ENCODE assay signal across 8 cellular contexts in genomic region chr20:8213831-8214587, GRCh38.
DNase-seq lines count a peak whose midpoint lies in the region; ATAC-seq, FAIRE-seq and TF ChIP-seq lines count a peak whose summit lies in the region.

No MANE protein-coding gene starts in this region.

- H3K4me3 ChIP-seq in kidney (ENCODE audit: low read length in 2 of 2): peak overlapping the region in 1 of 2 donors; percentile 43

- peak; percentile 62 for FAIRE-seq in GM12891 (lab: Jason Lieb, UNC)
- no peak for FAIRE-seq in kidney (lab: Jason Lieb, UNC)

- no peak for TF ChIP-seq CTCF in kidney (IDR thresholded peaks at IDR 0.05; ENCODE audit: borderline replicate concordance, extremely low read depth, insufficient read depth)

- ATAC-seq in GM21360 (IDR thresholded peaks at IDR 0.05; ENCODE audit: unreplicated experiment) (peak; percentile 78), HG03457 (IDR thresholded peaks at IDR 0.05; ENCODE audit: unreplicated experiment) (peak; percentile 93)

- DNase-seq in GM12891 (ENCODE audit: insufficient read length, low spot score): no peak
- DNase-seq in kidney: no peak
- no peak for DNase-seq in foreskin melanocyte
- no peak for DNase-seq in G401 (ENCODE audit: low spot score)
- no peak for DNase-seq in NCI-H510A (lab: John Stamatoyannopoulos, UW)
- no peak for DNase-seq in globus pallidus (ENCODE audit: low spot score)

- in situ Hi-C loops in G401 (cut with HindIII; ENCODE audit: low sequenced_read_pairs): no loop called here

- no peaks in the 10 kb centered on the region for H3K9me3 ChIP-seq in kidney (ENCODE audit: control insufficient read depth in 1 of 2, low read length in 2 of 2)

- intact Hi-C loops in kidney (cut with DNase I): no loop called here

- H3K4me1 ChIP-seq in kidney (ENCODE audit: control insufficient read depth in 1 of 2, insufficient read depth in 1 of 2, low read depth in 1 of 2, low read length in 2 of 2): no peaks in the 10 kb centered on the region

- no peak for TF ChIP-seq POLR2A in GM12891 (IDR thresholded peaks at IDR 0.05; ENCODE audit: low read depth, low read length)

- peak overlapping the region; percentile 37 to 57 for H3K27ac ChIP-seq in kidney (ENCODE audit: low read depth in 2 of 2, low read length in 2 of 2)

- H3K36me3 ChIP-seq in kidney (ENCODE audit: control insufficient read depth in 1 of 2, insufficient read depth in 2 of 2, low read length in 2 of 2): no peaks in the 10 kb centered on the region

- H3K9ac ChIP-seq in kidney (ENCODE audit: low read length in 2 of 2): no peak overlapping the region

TF ChIP-seq in GM12891, 5 proteins besides CTCF, POLR2A, EP300 and RAD21:
- no peak for TF ChIP-seq PAX5 (IDR thresholded peaks at IDR 0.05; ENCODE audit: insufficient read depth, low read length, severe bottlenecking)
